Comparison of ENCODE assay signal across 10 cellular contexts in genomic region chr10:92594194-92594593, GRCh38. TPM values are rescaled to one million over a fixed set of nuclear protein-coding genes. Genes with fewer than 3 reads are reported as not detected.
DNase-seq lines count a peak whose midpoint lies in the region.
"Had no signal": no experiment of that assay in that cellular context is flagged by ENCODE, and none has a peak within 500 bp of the region (broad histone marks: within the 10 kb centered on the region; RNA-seq: fewer than 3 reads in every experiment).

No MANE protein-coding gene starts in this region.

- H3K9me3 Mint-ChIP-seq in dendritic cell treated with granulocyte-macrophage colony-stimulating factor and Interleukin-4, amounts not matched to agents 40 ng/mL and 50 ng/mL, for 4 days, result no peaks in the 10 kb centered on the region

- H4K8ac ChIP-seq in trophoblast cell (ENCODE audit: low read depth, low read length), result no peak overlapping the region

- no peak overlapping the region for H4K12ac ChIP-seq in trophoblast cell (ENCODE audit: low read depth, low read length)

- peak; percentile 12 for DNase-seq in DMS53 (lab: John Stamatoyannopoulos, UW)
- DNase-seq in DMS53 treated with DMSO at 0.1 percent for 48 hours (lab: John Stamatoyannopoulos, UW; ENCODE audit: unreplicated experiment), result no peak
- no peak for DNase-seq in NT2/D1 (ENCODE audit: low read depth, low spot score)
- no peak for DNase-seq in trophoblast cell
- DNase-seq in NCI-H1694 (lab: John Stamatoyannopoulos, UW), result no peak
- DNase-seq in NCI-H524 (lab: John Stamatoyannopoulos, UW), result no peak
- DNase-seq in NCI-H345 (lab: John Stamatoyannopoulos, UW), result no peak
- DNase-seq: effector CD4-positive, alpha-beta T cell had no signal

- H2AK5ac ChIP-seq in trophoblast cell (ENCODE audit: low read length), result no peak overlapping the region

- H3K4ac ChIP-seq in trophoblast cell (ENCODE audit: low read depth, low read length), result peak overlapping the region; percentile 73

- H3K4me2 ChIP-seq in trophoblast cell (ENCODE audit: low read length), result peak overlapping the region; percentile 54

- H3K4me3 Mint-ChIP-seq in dendritic cell treated with granulocyte-macrophage colony-stimulating factor and Interleukin-4, amounts not matched to agents 40 ng/mL and 50 ng/mL, for 4 days, result peak overlapping the region; percentile 20

- H3K79me1 ChIP-seq in trophoblast cell (ENCODE audit: low read length), result peaks cover 7% of the 10 kb centered on the region

- no peak overlapping the region for H2AFZ ChIP-seq in trophoblast cell (ENCODE audit: insufficient read depth, low read length, poor library complexity)

- no peak overlapping the region for H3K18ac ChIP-seq in trophoblast cell (ENCODE audit: low read length)

- intact Hi-C loops in dendritic cell treated with granulocyte-macrophage colony-stimulating factor and Interleukin-4, amounts not matched to agents 40 ng/mL and 50 ng/mL, for 4 days (cut with micrococcal nuclease), result loop anchor here (5.0 to 10.0 kb wide), 4 partner anchors 161 to 302 kb away; partner anchors contain the start of genes CPEB3, EXOC6 and MARCHF5

- H2BK12ac ChIP-seq in trophoblast cell (ENCODE audit: low read length), result no peak overlapping the region

- H3K14ac ChIP-seq in trophoblast cell (ENCODE audit: low read length), result no peak overlapping the region

- H3K4me1 Mint-ChIP-seq in dendritic cell treated with granulocyte-macrophage colony-stimulating factor and Interleukin-4, amounts not matched to agents 40 ng/mL and 50 ng/mL, for 4 days (ENCODE audit: low read depth), result peaks cover 35% of the 10 kb centered on the region

- no peaks in the 10 kb centered on the region for H3K27me3 Mint-ChIP-seq in dendritic cell treated with granulocyte-macrophage colony-stimulating factor and Interleukin-4, amounts not matched to agents 40 ng/mL and 50 ng/mL, for 4 days

- no peak overlapping the region for H3K23ac ChIP-seq in trophoblast cell (ENCODE audit: low read length)

- H2BK120ac ChIP-seq in trophoblast cell (ENCODE audit: insufficient read depth, low read length, poor library complexity), result no peak overlapping the region

- no peaks in the 10 kb centered on the region for H3K27me3 ChIP-seq in NT2/D1 (ENCODE audit: insufficient read depth, insufficient read length)
- H3K27me3 ChIP-seq in trophoblast cell (ENCODE audit: insufficient read depth, low read length), result no peaks in the 10 kb centered on the region
- H3K27me3 ChIP-seq: right atrium auricular region had no signal

- H3K36me3 ChIP-seq in NT2/D1 (ENCODE audit: insufficient read depth, insufficient read length, low read length) (no peaks in the 10 kb centered on the region), trophoblast cell (ENCODE audit: control insufficient read depth in 1 of 2, insufficient read depth in 2 of 2, low read length in 2 of 2) (no peaks in the 10 kb centered on the region)
- H3K36me3 ChIP-seq: right atrium auricular region had no signal

- H3K4me3 ChIP-seq in NT2/D1 (ENCODE audit: insufficient read length, low read depth), result peak overlapping the region; percentile 84
- H3K4me3 ChIP-seq in trophoblast cell (ENCODE audit: low read depth, low read length), result no peak overlapping the region

- H4K91ac ChIP-seq in trophoblast cell (ENCODE audit: low read depth, low read length), result no peak overlapping the region

- H3K9ac ChIP-seq in NT2/D1 (ENCODE audit: insufficient read length, low read depth) (peak overlapping the region; percentile 89), trophoblast cell (ENCODE audit: low read length) (no peak overlapping the region)

- no peak overlapping the region for H3K27ac ChIP-seq in trophoblast cell (ENCODE audit: low read depth, low read length)
- H3K27ac ChIP-seq: right atrium auricular region had no signal

- H3K27ac Mint-ChIP-seq in dendritic cell treated with granulocyte-macrophage colony-stimulating factor and Interleukin-4, amounts not matched to agents 40 ng/mL and 50 ng/mL, for 4 days, result no peak overlapping the region

- H2BK5ac ChIP-seq in trophoblast cell (ENCODE audit: low read depth, low read length, poor library complexity), result no peak overlapping the region

- peaks cover 10% of the 10 kb centered on the region for H3K36me3 Mint-ChIP-seq in dendritic cell treated with granulocyte-macrophage colony-stimulating factor and Interleukin-4, amounts not matched to agents 40 ng/mL and 50 ng/mL, for 4 days (ENCODE audit: low read depth)

- no peaks in the 10 kb centered on the region for H3K9me3 ChIP-seq in NT2/D1 (ENCODE audit: insufficient read depth, low read length)
- no peaks in the 10 kb centered on the region for H3K9me3 ChIP-seq in trophoblast cell (ENCODE audit: insufficient read depth, low read depth, low read length)
- H3K9me3 ChIP-seq: right atrium auricular region had no signal

- H3K4me1 ChIP-seq in NT2/D1 (ENCODE audit: insufficient read depth, insufficient read length) (no peaks in the 10 kb centered on the region), trophoblast cell (ENCODE audit: control insufficient read depth in 1 of 2, insufficient read depth in 2 of 2, low read length in 2 of 2) (peaks cover 0 to 2% of the 10 kb centered on the region in 2 experiments)

- WGBS in trophoblast cell (ENCODE audit: extremely low coverage, insufficient coverage, insufficient read length), result no CpG with 5 or more reads among the region's 3 CpGs

- H3K79me2 ChIP-seq in trophoblast cell (ENCODE audit: control insufficient read depth, insufficient read depth, low read length, poor library complexity), result peaks cover 14% of the 10 kb centered on the region

RNA-seq across cellular contexts. Expression of gene KIF11, which starts 1.3 kb away (rescaled TPM):
- polyA plus RNA-seq in trophoblast cell (2013), result 16.6 and 18.0 TPM in 2 replicates

RNA-seq across cellular contexts. Expression of gene IDE, which starts 20.3 kb away (rescaled TPM):
- 13.3 and 13.9 TPM in 2 replicates for polyA plus RNA-seq in trophoblast cell (2013)
